In the genomic region with DNA sequence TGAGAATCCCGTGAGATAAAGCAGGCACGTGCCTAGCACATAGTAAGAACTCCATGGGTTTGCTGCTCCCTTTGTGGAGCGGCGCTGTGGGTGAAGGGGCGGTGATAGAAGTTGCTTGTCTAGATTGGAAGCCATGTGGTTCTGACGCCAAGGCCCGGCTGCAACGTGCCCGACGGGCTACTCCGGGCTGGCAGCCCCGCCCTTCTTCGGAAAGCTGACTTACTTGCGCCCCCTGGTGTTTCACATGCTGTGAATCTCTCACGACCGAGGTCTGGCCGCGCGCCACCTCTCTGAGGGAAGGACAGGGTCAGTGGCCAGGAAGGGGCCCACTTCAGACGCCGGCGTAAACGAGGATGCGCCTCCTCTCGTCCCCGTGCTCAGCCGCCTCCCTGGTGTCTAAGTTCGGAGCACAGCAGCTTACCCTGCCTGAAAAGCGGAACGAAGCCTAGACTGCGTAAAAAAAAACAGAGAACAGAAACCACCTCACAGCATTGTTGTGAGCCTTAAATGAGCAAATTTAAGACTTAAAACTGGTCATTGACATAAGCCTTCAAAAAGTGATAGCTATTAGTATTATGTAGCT, we compare ENCODE assay signal across 8 cellular contexts. TPM values are rescaled to one million over a fixed set of nuclear protein-coding genes. Genes with fewer than 3 reads are reported as not detected.
DNase-seq lines count a peak whose midpoint lies in the region; ATAC-seq and TF ChIP-seq lines count a peak whose summit lies in the region.

No MANE protein-coding gene starts in this region.

- H3K4me1 Mint-ChIP-seq in GM23338 (peaks cover 32% of the 10 kb centered on the region), nephron (peaks cover 17% of the 10 kb centered on the region)
- peaks cover 6% of the 10 kb centered on the region for H3K4me1 Mint-ChIP-seq in activated T-helper 17 cell treated with anti-CD3 and anti-CD28 coated beads, Interleukin-2, amount 50 U/mL, for 72 hours

- no peaks in the 10 kb centered on the region; the same call in 1 of the 2 replicates for H3F3A ChIP-seq in GM23338 (replicated peaks; ENCODE audit: low read depth)

- H3K36me3 ChIP-seq in GM23338 (ENCODE audit: insufficient read depth) = no peaks in the 10 kb centered on the region

- peak overlapping the region; percentile 80 for H2AFZ ChIP-seq in GM23338

- no peaks in the 10 kb centered on the region for H3K79me2 ChIP-seq in GM23338 (replicated peaks; ENCODE audit: insufficient read depth)

- no peaks in the 10 kb centered on the region for H3K9me2 ChIP-seq in GM23338 (ENCODE audit: insufficient read depth)

- H3K27me3 Mint-ChIP-seq in GM23338 (ENCODE audit: insufficient read depth, low read depth, poor library complexity) (peaks cover 15% of the 10 kb centered on the region), nephron (ENCODE audit: low read depth) (peaks cover 3% of the 10 kb centered on the region)
- peaks cover 21% of the 10 kb centered on the region for H3K27me3 Mint-ChIP-seq in activated T-helper 17 cell treated with anti-CD3 and anti-CD28 coated beads, Interleukin-2, amount 50 U/mL, for 72 hours

- H3K4me3 ChIP-seq in GM23338 = peak overlapping the region; percentile 48
- peak overlapping the region; percentile 39 for H3K4me3 ChIP-seq in fibroblast of mammary gland (ENCODE audit: control insufficient read depth, low read depth, low read length)

- no peaks in the 10 kb centered on the region for H3K36me3 Mint-ChIP-seq in GM23338 (ENCODE audit: low read depth)
- H3K36me3 Mint-ChIP-seq in activated T-helper 17 cell treated with anti-CD3 and anti-CD28 coated beads, Interleukin-2, amount 50 U/mL, for 72 hours (ENCODE audit: low read depth) = no peaks in the 10 kb centered on the region
- peaks cover 3% of the 10 kb centered on the region for H3K36me3 Mint-ChIP-seq in nephron (ENCODE audit: low read depth)

- peaks cover 18% of the 10 kb centered on the region for H3K27me3 ChIP-seq in GM23338 (ENCODE audit: insufficient read depth)

- no peaks in the 10 kb centered on the region for H4K20me1 ChIP-seq in GM23338 (replicated peaks; ENCODE audit: insufficient read depth)

- H3K9me3 Mint-ChIP-seq in GM23338 (no peaks in the 10 kb centered on the region; the same call in 2 of the 3 replicates), nephron (no peaks in the 10 kb centered on the region)
- no peaks in the 10 kb centered on the region for H3K9me3 Mint-ChIP-seq in activated T-helper 17 cell treated with anti-CD3 and anti-CD28 coated beads, Interleukin-2, amount 50 U/mL, for 72 hours

- peaks cover 23% of the 10 kb centered on the region for H3K4me1 ChIP-seq in GM23338 (ENCODE audit: insufficient read depth)

- DNase-seq in EH (ENCODE audit: low read depth) (peak; percentile 94), GM23338 (ENCODE audit: low spot score) (peak; percentile 98), LHCN-M2 (ENCODE audit: low read depth) (peak; percentile 89), RPMI7951 (ENCODE audit: low read depth) (peak; percentile 93), fibroblast of mammary gland (ENCODE audit: low read depth) (peak; percentile 95)
- peak; percentile 83 for DNase-seq in stimulated activated naive CD4-positive, alpha-beta T cell treated with Interleukin-2 at 50 U/mL for 16 hours (lab: John Stamatoyannopoulos, UW)

- ATAC-seq in GM23338 = peak; percentile 86
- ATAC-seq in activated T-helper 17 cell treated with anti-CD3 and anti-CD28 coated beads, Interleukin-2, amount 50 U/mL, for 72 hours (replicated peaks) = peak; percentile 96

- H3K27ac ChIP-seq in GM23338 (ENCODE audit: low read depth) = no peak overlapping the region

- peak overlapping the region; percentile 72 for H3K4me2 ChIP-seq in GM23338

- H3K27ac Mint-ChIP-seq in GM23338 (no peak overlapping the region), nephron (peak overlapping the region; percentile 35 to 89 (median 52))
- peak overlapping the region; percentile 76 for H3K27ac Mint-ChIP-seq in activated T-helper 17 cell treated with anti-CD3 and anti-CD28 coated beads, Interleukin-2, amount 50 U/mL, for 72 hours

- peak; percentile 75 to 90 for TF ChIP-seq CTCF in GM23338 (conservative IDR thresholded peaks at IDR 0.05; ENCODE audit: low read depth in 2 of 2)
- peak; percentile 64 for TF ChIP-seq CTCF in fibroblast of mammary gland (conservative IDR thresholded peaks at IDR 0.05; ENCODE audit: control insufficient read depth, insufficient read depth, low read depth, low read length)
- peak; percentile 84 to 91 (median 85) for TF ChIP-seq CTCF in nephron (IDR thresholded peaks at IDR 0.05; ENCODE audit: unreplicated experiment in 3 of 3)

- H3K4me3 Mint-ChIP-seq in GM23338 (peak overlapping the region; percentile 60), nephron (peak overlapping the region; percentile 81 to 85 (median 83))
- peak overlapping the region; percentile 83 for H3K4me3 Mint-ChIP-seq in activated T-helper 17 cell treated with anti-CD3 and anti-CD28 coated beads, Interleukin-2, amount 50 U/mL, for 72 hours

TF ChIP-seq in GM23338, 12 proteins besides CTCF, POLR2A, EP300 and RAD21:
- peak; percentile 64 for TF ChIP-seq CREB1 (CRISPR knock-in tag; IDR thresholded peaks at IDR 0.05; ENCODE audit: low read depth)
- TF ChIP-seq, protein P1, sequence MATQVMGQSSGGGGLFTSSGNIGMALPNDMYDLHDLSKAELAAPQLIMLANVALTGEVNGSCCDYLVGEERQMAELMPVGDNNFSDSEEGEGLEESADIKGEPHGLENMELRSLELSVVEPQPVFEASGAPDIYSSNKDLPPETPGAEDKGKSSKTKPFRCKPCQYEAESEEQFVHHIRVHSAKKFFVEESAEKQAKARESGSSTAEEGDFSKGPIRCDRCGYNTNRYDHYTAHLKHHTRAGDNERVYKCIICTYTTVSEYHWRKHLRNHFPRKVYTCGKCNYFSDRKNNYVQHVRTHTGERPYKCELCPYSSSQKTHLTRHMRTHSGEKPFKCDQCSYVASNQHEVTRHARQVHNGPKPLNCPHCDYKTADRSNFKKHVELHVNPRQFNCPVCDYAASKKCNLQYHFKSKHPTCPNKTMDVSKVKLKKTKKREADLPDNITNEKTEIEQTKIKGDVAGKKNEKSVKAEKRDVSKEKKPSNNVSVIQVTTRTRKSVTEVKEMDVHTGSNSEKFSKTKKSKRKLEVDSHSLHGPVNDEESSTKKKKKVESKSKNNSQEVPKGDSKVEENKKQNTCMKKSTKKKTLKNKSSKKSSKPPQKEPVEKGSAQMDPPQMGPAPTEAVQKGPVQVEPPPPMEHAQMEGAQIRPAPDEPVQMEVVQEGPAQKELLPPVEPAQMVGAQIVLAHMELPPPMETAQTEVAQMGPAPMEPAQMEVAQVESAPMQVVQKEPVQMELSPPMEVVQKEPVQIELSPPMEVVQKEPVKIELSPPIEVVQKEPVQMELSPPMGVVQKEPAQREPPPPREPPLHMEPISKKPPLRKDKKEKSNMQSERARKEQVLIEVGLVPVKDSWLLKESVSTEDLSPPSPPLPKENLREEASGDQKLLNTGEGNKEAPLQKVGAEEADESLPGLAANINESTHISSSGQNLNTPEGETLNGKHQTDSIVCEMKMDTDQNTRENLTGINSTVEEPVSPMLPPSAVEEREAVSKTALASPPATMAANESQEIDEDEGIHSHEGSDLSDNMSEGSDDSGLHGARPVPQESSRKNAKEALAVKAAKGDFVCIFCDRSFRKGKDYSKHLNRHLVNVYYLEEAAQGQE (IDR thresholded peaks at IDR 0.05; ENCODE audit: unreplicated experiment) = no peak

RNA-seq across cellular contexts. Expression of a gene that starts 42.6 kb away (rescaled TPM):
- total RNA-seq in GM23338 (2014; rRNA removed; shearing (Covaris generic)) = 0.12 and 0.90 TPM in 2 replicates
- 0.37 and 0.50 TPM in 2 replicates for polyA plus RNA-seq in GM23338 (2016; fragmentation: Nextera tagmentation; extraction: Ambion mirVana)
- 0.23 and 0.38 TPM in 2 replicates for total RNA-seq in LHCN-M2 (2014; rRNA removed)
- polyA plus RNA-seq in LHCN-M2 (2012) = 0.21 TPM
- under 0.01 TPM in 1 of 2 replicates, not detected in the other for total RNA-seq in RPMI7951 (2014; rRNA removed; shearing (Covaris generic))
- under 1 TPM; 0.32 to 0.48 TPM for total RNA-seq in activated T-helper 17 cell treated with anti-CD3 and anti-CD28 coated beads, Interleukin-2, amount 50 U/mL, for 72 hours
